Comparison of ENCODE assay signal across 1 cellular context in genomic region chr15:75648156-75649000, GRCh38.
TF ChIP-seq lines count a peak whose summit lies in the region.

No MANE protein-coding gene starts in this region.

TF ChIP-seq in K562, 482 proteins besides CTCF, POLR2A, EP300 and RAD21 (continued from another document):
- TF ChIP-seq CBFA2T2 (conservative IDR thresholded peaks at IDR 0.05): no peak
- TF ChIP-seq SMAD1 (IDR thresholded peaks at IDR 0.05; ENCODE audit: low read depth, low read length, partially characterized antibody): no peak
- no peak for TF ChIP-seq NR4A1 (CRISPR knock-in tag; IDR thresholded peaks at IDR 0.05)
- TF ChIP-seq NR4A1 (tag; IDR thresholded peaks at IDR 0.05): no peak
- TF ChIP-seq YBX1 (IDR thresholded peaks at IDR 0.05): no peak
- TF ChIP-seq CCNT2 (IDR thresholded peaks at IDR 0.05; ENCODE audit: borderline replicate concordance, extremely low read depth, insufficient read length, low read depth, low read length): no peak
- TF ChIP-seq TEAD4 (IDR thresholded peaks at IDR 0.05; ENCODE audit: low read length): no peak
- TF ChIP-seq TEAD4 (CRISPR knock-in tag; IDR thresholded peaks at IDR 0.05; ENCODE audit: borderline replicate concordance): no peak
- no peak for TF ChIP-seq ZNF212 (CRISPR knock-in tag; IDR thresholded peaks at IDR 0.05)
- no peak for TF ChIP-seq ZNF655 (CRISPR knock-in tag; IDR thresholded peaks at IDR 0.05)
- TF ChIP-seq DACH1 (IDR thresholded peaks at IDR 0.05; ENCODE audit: partially characterized antibody): no peak
- peak in 1 of 3 experiments; percentile 3 for TF ChIP-seq YY1 (IDR thresholded peaks at IDR 0.05; ENCODE audit: borderline replicate concordance in 1 of 3, control insufficient read depth in 1 of 3, extremely low read depth in 1 of 3, insufficient read depth in 3 of 3, insufficient read length in 1 of 3, insufficient replicate concordance in 2 of 3, low read depth in 1 of 3, low read length in 2 of 3)
- TF ChIP-seq BRD9 (IDR thresholded peaks at IDR 0.05; ENCODE audit: low read depth, partially characterized antibody): no peak
- TF ChIP-seq ATF7 (IDR thresholded peaks at IDR 0.05): no peak
- no peak for TF ChIP-seq ZNF780A (CRISPR knock-in tag; IDR thresholded peaks at IDR 0.05)
- no peak for TF ChIP-seq ATF3 (IDR thresholded peaks at IDR 0.05)
- TF ChIP-seq ATF3 (CRISPR knock-in tag; conservative IDR thresholded peaks at IDR 0.05): no peak
- TF ChIP-seq ZFP30 (CRISPR knock-in tag; IDR thresholded peaks at IDR 0.05; ENCODE audit: borderline replicate concordance): no peak
- TF ChIP-seq ARID1B (IDR thresholded peaks at IDR 0.05): 0 out of 2 replicates have a peak, but pooled peaks have one; percentile 27
- no peak for TF ChIP-seq NCOA2 (IDR thresholded peaks at IDR 0.05; ENCODE audit: partially characterized antibody in 2 of 2)
- no peak for TF ChIP-seq ZNF766 (CRISPR knock-in tag; conservative IDR thresholded peaks at IDR 0.05)
- TF ChIP-seq ZBTB40 (IDR thresholded peaks at IDR 0.05): 0 out of 2 replicates have a peak, but pooled peaks have one; percentile 32
- TF ChIP-seq ZBTB40 (CRISPR knock-in tag; IDR thresholded peaks at IDR 0.05): no peak
- no peak for TF ChIP-seq THRB (CRISPR knock-in tag; conservative IDR thresholded peaks at IDR 0.05)
- TF ChIP-seq CTBP1 (IDR thresholded peaks at IDR 0.05; ENCODE audit: borderline replicate concordance): no peak
- peak in 1 of 2 experiments; percentile 42; a peak in 1 of 4 replicates for TF ChIP-seq FOXK2 (conservative IDR thresholded peaks at IDR 0.05 in 1 of 2, IDR thresholded peaks at IDR 0.05 in 1 of 2; ENCODE audit: low read depth in 2 of 2)
